ENCODE assay signal across 8 cellular contexts in genomic region chrX:49163555-49164419, GRCh38. TPM values are rescaled to one million over a fixed set of nuclear protein-coding genes. Genes with fewer than 3 reads are reported as not detected.
DNase-seq lines count a peak whose midpoint lies in the region; ATAC-seq and TF ChIP-seq lines count a peak whose summit lies in the region.

No MANE protein-coding gene starts in this region.

- ATAC-seq in GM18505 (IDR thresholded peaks at IDR 0.05; ENCODE audit: unreplicated experiment): peak; percentile 53
- ATAC-seq in HG03103 (IDR thresholded peaks at IDR 0.05; ENCODE audit: low read depth, unreplicated experiment): peak; percentile 55

- DNase-seq in A172 (ENCODE audit: low spot score) (peak; percentile 53), NCI-H345 (lab: John Stamatoyannopoulos, UW) (peak; percentile 83), choroid plexus epithelial cell (ENCODE audit: low read depth) (peak; percentile 85)
- DNase-seq in activated CD4-positive, alpha-beta T cell treated with anti-CD3 and anti-CD28 coated beads for 1 hour: peak; percentile 72
- DNase-seq in stimulated activated CD4-positive, alpha-beta T cell treated with anti-CD3 and anti-CD28 coated beads, Interleukin-1b, Interleukin-23, amount 100 ng/mL, for 4 hours (ENCODE audit: low read depth in 2 of 2): peak; percentile 69 to 75

- peak; percentile 34 for TF ChIP-seq CTCF in choroid plexus epithelial cell (conservative IDR thresholded peaks at IDR 0.05; ENCODE audit: low read depth, low read length)

- H3K4me3 ChIP-seq in choroid plexus epithelial cell (ENCODE audit: low read depth, low read length): peak overlapping the region; percentile 57

- peak overlapping the region; percentile 98 for H3K27ac ChIP-seq in layer of hippocampus (ENCODE audit: low read depth, low read length)

- H3K27me3 ChIP-seq in layer of hippocampus (ENCODE audit: control insufficient read depth, insufficient read depth, low read length): no peaks in the 10 kb centered on the region

- TF ChIP-seq POLR2A in GM18505 (IDR thresholded peaks at IDR 0.05; ENCODE audit: borderline replicate concordance, extremely low read depth, insufficient read depth, insufficient read length): peak; percentile 44

RNA-seq across cellular contexts. Expression of gene MAGIX, which starts 1.2 kb away (rescaled TPM):
- total RNA-seq in A172 (2014; rRNA removed; shearing (Covaris generic)): 0.36 and 1.8 TPM in 2 replicates

RNA-seq across cellular contexts. Expression of gene PLP2, which starts 7.9 kb away (rescaled TPM):
- total RNA-seq in A172 (2014; rRNA removed; shearing (Covaris generic)): 70.3 and 80.8 TPM in 2 replicates

RNA-seq across cellular contexts. Expression of gene PRICKLE3, which starts 22.4 kb away (rescaled TPM):
- total RNA-seq in A172 (2014; rRNA removed; shearing (Covaris generic)): 2.8 and 2.9 TPM in 2 replicates

RNA-seq across cellular contexts. Expression of gene SYP, which starts 36.2 kb away (rescaled TPM):
- total RNA-seq in A172 (2014; rRNA removed; shearing (Covaris generic)): 0.05 and 0.48 TPM in 2 replicates

RNA-seq across cellular contexts. Expression of gene GPKOW, which starts 40.3 kb away (rescaled TPM):
- 41.9 and 42.4 TPM in 2 replicates for total RNA-seq in A172 (2014; rRNA removed; shearing (Covaris generic))

Comparison
In these comparisons a context has a peak if more than half of its experiments do, and no peak if none do; other contexts are left out.
1. Peak in every context shown above with its lines: DNase-seq, ATAC-seq, H3K4me3 ChIP-seq and H3K27ac ChIP-seq.